10 cellular contexts compared by ENCODE assay signal in the genomic region with DNA sequence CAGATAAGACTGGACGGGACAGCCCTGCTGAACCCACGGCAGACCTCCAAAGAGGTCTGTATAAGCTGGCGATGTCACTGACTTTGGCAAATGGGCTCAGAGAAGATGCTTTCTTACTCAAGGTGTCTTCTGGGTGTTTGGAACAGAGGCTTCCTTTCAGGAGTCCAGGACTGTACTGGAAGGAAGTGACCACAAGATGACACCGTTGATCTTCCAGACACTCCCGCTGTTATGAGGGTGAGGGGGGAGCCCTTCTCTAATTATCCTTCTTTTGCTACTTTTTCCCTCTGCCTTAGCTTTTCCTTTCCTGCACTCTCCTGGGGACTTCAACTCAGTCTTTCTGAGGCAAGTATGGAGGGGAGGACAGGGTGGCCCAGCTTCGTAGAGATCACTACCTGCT.
DNase-seq lines count a peak whose midpoint lies in the region; ATAC-seq and TF ChIP-seq lines count a peak whose summit lies in the region.
"Had no signal": no experiment of that assay in that cellular context is flagged by ENCODE, and none has a peak within 500 bp of the region (broad histone marks: within the 10 kb centered on the region; RNA-seq: fewer than 3 reads in every experiment).

No MANE protein-coding gene starts in this region.

- WGBS in smooth muscle cell (ENCODE audit: low lambda C conversion rate) = 70% methylated on average over 6 of the region's 6 CpGs

- no peaks in the 10 kb centered on the region for H3K4me1 ChIP-seq in smooth muscle cell (ENCODE audit: low read depth)

- peak; percentile 54 to 59 for ATAC-seq in left cardiac atrium
- no peak for ATAC-seq in GM21447 (IDR thresholded peaks at IDR 0.05; ENCODE audit: unreplicated experiment)
- no peak for ATAC-seq in HG03095 (IDR thresholded peaks at IDR 0.05; ENCODE audit: unreplicated experiment)

- no peaks in the 10 kb centered on the region for H3K36me3 ChIP-seq in smooth muscle cell (ENCODE audit: low read depth)

- H3K9me3 ChIP-seq in smooth muscle cell (replicated peaks; ENCODE audit: low read depth) = no peaks in the 10 kb centered on the region

- DNase-seq in NCI-H82 (lab: John Stamatoyannopoulos, UW) (peak; percentile 44), NCI-H82 treated with DMSO at 0.1 percent for 48 hours (lab: John Stamatoyannopoulos, UW; ENCODE audit: unreplicated experiment) (no peak), RWPE1 (ENCODE audit: low spot score) (peak; percentile 20), left cardiac atrium (no peak), smooth muscle cell (lab: John Stamatoyannopoulos, UW; ENCODE audit: unreplicated experiment) (no peak), NCI-H748 (lab: John Stamatoyannopoulos, UW; ENCODE audit: unreplicated experiment) (no peak)
- DNase-seq: dorsolateral prefrontal cortex, NCI-H2171 treated with DMSO at 0.1 percent for 48 hours had no signal

- no peaks in the 10 kb centered on the region for H4K20me1 ChIP-seq in smooth muscle cell (ENCODE audit: low read depth)

- H3K4me3 ChIP-seq in smooth muscle cell = peak overlapping the region; percentile 16

- peak overlapping the region; percentile 48 for H3K4me2 ChIP-seq in smooth muscle cell

- H3F3A ChIP-seq in smooth muscle cell (ENCODE audit: low read depth) = no peaks in the 10 kb centered on the region

- H3K9ac ChIP-seq in smooth muscle cell (ENCODE audit: low read depth) = no peak overlapping the region

- CTCF ChIA-PET in RWPE1 (lab: Yijun Ruan, JAX) = interaction anchor here (0.6 to 1.6 kb wide), 7 partner anchors 10 to 236 kb away, joined by 3 to 6 read pairs (median 3); no protein-coding TSS in a partner anchor

- POLR2A ChIA-PET in RWPE1 (lab: Yijun Ruan, JAX; ENCODE audit: low non-redundant PET) = no interaction called here

- TF ChIP-seq CTCF in RWPE1 (conservative IDR thresholded peaks at IDR 0.05; ENCODE audit: low read depth) (no peak), smooth muscle cell (IDR thresholded peaks at IDR 0.05; ENCODE audit: borderline replicate concordance, insufficient read depth, poor library complexity, severe bottlenecking) (no peak)

- peaks cover 30% of the 10 kb centered on the region for H3K27me3 ChIP-seq in smooth muscle cell (ENCODE audit: low read depth)

- intact Hi-C loops in left cardiac atrium (cut with DNase I) = no loop called here

- no peak overlapping the region for H2AFZ ChIP-seq in smooth muscle cell (ENCODE audit: low read depth)

- H3K27ac ChIP-seq in RWPE1 (no peak overlapping the region), smooth muscle cell (ENCODE audit: low read depth) (no peak overlapping the region)
- H3K27ac ChIP-seq: dorsolateral prefrontal cortex had no signal

- H3K79me2 ChIP-seq in smooth muscle cell (ENCODE audit: low read depth) = no peaks in the 10 kb centered on the region

Comparison
In these comparisons a context has a peak if more than half of its experiments do, and no peak if none do; other contexts are left out.
1. DNase-seq: peak in NCI-H82 (single experiment) and RWPE1 (single experiment); none in NCI-H82 treated with DMSO at 0.1 percent for 48 hours (single experiment), left cardiac atrium (single experiment), smooth muscle cell (single experiment) and NCI-H748 (single experiment).
2. ATAC-seq: peak in left cardiac atrium (2 of 2); none in GM21447 (single experiment) and HG03095 (single experiment).